Comparison of ENCODE assay signal across 12 cellular contexts in genomic region chr10:4353964-4354363, GRCh38.
DNase-seq lines count a peak whose midpoint lies in the region; ATAC-seq, FAIRE-seq and TF ChIP-seq lines count a peak whose summit lies in the region.
"Had no signal": no experiment of that assay in that cellular context is flagged by ENCODE, and none has a peak within 500 bp of the region (broad histone marks: within the 10 kb centered on the region; RNA-seq: fewer than 3 reads in every experiment).

No MANE protein-coding gene starts in this region.

- CTCF ChIA-PET in activated CD8-positive, alpha-beta T cell treated with anti-CD3 and anti-CD28 coated beads for 36 hours (lab: Charles Lee), result no interaction called here

- in situ Hi-C loops in astrocyte of the spinal cord (cut with HindIII; ENCODE audit: low sequenced_read_pairs), result no loop called here

- intact Hi-C loops in activated CD8-positive, alpha-beta T cell treated with anti-CD3 and anti-CD28 coated beads for 36 hours (cut with micrococcal nuclease), result no loop called here

- no peak for TF ChIP-seq CTCF in astrocyte of the spinal cord (IDR thresholded peaks at IDR 0.05; ENCODE audit: low read depth, low read length)
- TF ChIP-seq CTCF in activated CD8-positive, alpha-beta T cell treated with anti-CD3 and anti-CD28 coated beads for 36 hours (IDR thresholded peaks at IDR 0.05), result no peak

- peaks cover 10% of the 10 kb centered on the region for H3K27me3 Mint-ChIP-seq in activated CD8-positive, alpha-beta T cell treated with anti-CD3 and anti-CD28 coated beads for 36 hours

- H3K4me3 Mint-ChIP-seq in activated CD8-positive, alpha-beta T cell treated with anti-CD3 and anti-CD28 coated beads for 36 hours, result no peak overlapping the region
- H3K4me3 Mint-ChIP-seq: activated naive CD8-positive, alpha-beta T cell treated with anti-CD3 and anti-CD28 coated beads for 36 hours; B cell; naive B cell had no signal

- no peaks in the 10 kb centered on the region for H3K9me3 Mint-ChIP-seq in activated CD8-positive, alpha-beta T cell treated with anti-CD3 and anti-CD28 coated beads for 36 hours
- H3K9me3 Mint-ChIP-seq: activated naive CD8-positive, alpha-beta T cell treated with anti-CD3 and anti-CD28 coated beads for 36 hours; naive B cell had no signal

- FAIRE-seq in A204.1 (lab: Jason Lieb, UNC) (peak; percentile 99), HTR-8/SVneo (lab: Jason Lieb, UNC) (no peak)

- peaks cover 3% of the 10 kb centered on the region for H3K4me1 Mint-ChIP-seq in activated CD8-positive, alpha-beta T cell treated with anti-CD3 and anti-CD28 coated beads for 36 hours (ENCODE audit: low read depth)
- H3K4me1 Mint-ChIP-seq: B cell, naive B cell had no signal

- no peak overlapping the region for H3K4me3 ChIP-seq in astrocyte of the spinal cord (ENCODE audit: low read depth, low read length)

- no peak for ATAC-seq in activated CD8-positive, alpha-beta T cell treated with anti-CD3 and anti-CD28 coated beads for 36 hours

- H3K27ac Mint-ChIP-seq in activated CD8-positive, alpha-beta T cell treated with anti-CD3 and anti-CD28 coated beads for 36 hours, result no peak overlapping the region
- H3K27ac Mint-ChIP-seq: activated naive CD8-positive, alpha-beta T cell treated with anti-CD3 and anti-CD28 coated beads for 36 hours; B cell; naive B cell had no signal

- POLR2A ChIA-PET in activated CD8-positive, alpha-beta T cell treated with anti-CD3 and anti-CD28 coated beads for 36 hours (lab: Charles Lee), result no interaction called here

- H3K36me3 Mint-ChIP-seq in activated CD8-positive, alpha-beta T cell treated with anti-CD3 and anti-CD28 coated beads for 36 hours (ENCODE audit: low read depth), result no peaks in the 10 kb centered on the region
- H3K36me3 Mint-ChIP-seq: activated naive CD8-positive, alpha-beta T cell treated with anti-CD3 and anti-CD28 coated beads for 36 hours; naive B cell had no signal

- DNase-seq in HTR-8/SVneo (ENCODE audit: insufficient read length, low spot score), result peak; percentile 8
- peak; percentile 89 for DNase-seq in astrocyte of the spinal cord (ENCODE audit: low read depth, low spot score)
- peak; percentile 83 for DNase-seq in kidney glomerular epithelial cell (lab: John Stamatoyannopoulos, UW)
- DNase-seq in pons (ENCODE audit: low spot score), result no peak
- DNase-seq in NCI-H69 (lab: John Stamatoyannopoulos, UW), result no peak
- no peak for DNase-seq in activated CD8-positive, alpha-beta T cell treated with anti-CD3 and anti-CD28 coated beads for 36 hours
- no peak for DNase-seq in cortex of kidney (lab: John Stamatoyannopoulos, UW)
- DNase-seq: activated naive CD8-positive, alpha-beta T cell treated with anti-CD3 and anti-CD28 coated beads for 36 hours; naive B cell; NCI-H1048 had no signal

Comparison
In these comparisons a context has a peak if more than half of its experiments do, and no peak if none do; other contexts are left out.
1. DNase-seq: peak in HTR-8/SVneo (single experiment), astrocyte of the spinal cord (single experiment) and kidney glomerular epithelial cell (single experiment); none in pons (single experiment), NCI-H69 (single experiment), activated CD8-positive, alpha-beta T cell treated with anti-CD3 and anti-CD28 coated beads for 36 hours (single experiment) and cortex of kidney (single experiment).